In genomic region chr16:88828711-88829110, GRCh38 we compare ENCODE assay signal across 39 cellular contexts. TPM values are rescaled to one million over a fixed set of nuclear protein-coding genes. Genes with fewer than 3 reads are reported as not detected.
DNase-seq lines count a peak whose midpoint lies in the region; ATAC-seq and TF ChIP-seq lines count a peak whose summit lies in the region.
"Had no signal": no experiment of that assay in that cellular context is flagged by ENCODE, and none has a peak within 500 bp of the region (broad histone marks: within the 10 kb centered on the region; RNA-seq: fewer than 3 reads in every experiment).

No MANE protein-coding gene starts in this region.

- H4K91ac ChIP-seq in neuronal stem cell (ENCODE audit: low read depth, low read length, poor library complexity), result no peak overlapping the region

- H3K18ac ChIP-seq in neuronal stem cell (ENCODE audit: low read length), result no peak overlapping the region

- peaks cover 0 to 24% (median 0%) of the 10 kb centered on the region in 3 donors for H3K36me3 Mint-ChIP-seq in CD8-positive, alpha-beta memory T cell
- H3K36me3 Mint-ChIP-seq: CD4-positive, CD25-positive, alpha-beta regulatory T cell had no signal

- no peak for TF ChIP-seq CTCF in RWPE1 (conservative IDR thresholded peaks at IDR 0.05; ENCODE audit: low read depth)
- TF ChIP-seq CTCF in hepatocyte (IDR thresholded peaks at IDR 0.05; ENCODE audit: poor library complexity), result no peak

- no peak overlapping the region for H4K8ac ChIP-seq in neuronal stem cell (ENCODE audit: low read depth, low read length)

- no peak overlapping the region for H3K9ac ChIP-seq in neuronal stem cell (ENCODE audit: low read depth, low read length, poor library complexity)
- H3K9ac ChIP-seq: BLaER1; BLaER1 treated with 17β-estradiol and CSF1 and Interleukin-3, amounts not matched to agents 10 nM and 100 nM had no signal

- H2AFZ ChIP-seq in hepatocyte (no peak overlapping the region), neuronal stem cell (ENCODE audit: low read length) (no peak overlapping the region)

- no peak overlapping the region for H2BK15ac ChIP-seq in neuronal stem cell (ENCODE audit: low read length)

- peaks cover 4% of the 10 kb centered on the region for H3K79me1 ChIP-seq in neuronal stem cell (ENCODE audit: low read depth, low read length)

- 92% methylated on average over 24 of the region's 24 CpGs for WGBS in hepatocyte (ENCODE audit: low lambda C conversion rate, missing lambda C conversion rate)
- no CpG with 5 or more reads among the region's 24 CpGs for WGBS in neuronal stem cell (ENCODE audit: extremely low coverage in 2 of 2, insufficient read length in 2 of 2, insufficient replicate concordance in 1 of 2), 2 donors

- no peak for TF ChIP-seq POLR2A in erythroblast (IDR thresholded peaks at IDR 0.05; ENCODE audit: low read length)

- H3K27me3 Mint-ChIP-seq in CD8-positive, alpha-beta memory T cell, result no peaks in the 10 kb centered on the region
- H3K27me3 Mint-ChIP-seq: B cell; CD4-positive, alpha-beta memory T cell; CD4-positive, alpha-beta T cell; CD4-positive, CD25-positive, alpha-beta regulatory T cell had no signal

- H3K9me3 Mint-ChIP-seq in CD8-positive, alpha-beta memory T cell, result no peaks in the 10 kb centered on the region
- H3K9me3 Mint-ChIP-seq: CD14-positive monocyte; CD4-positive, alpha-beta memory T cell; CD4-positive, alpha-beta T cell; CD4-positive, CD25-positive, alpha-beta regulatory T cell; CD8-positive, alpha-beta T cell had no signal

- H3K27me3 ChIP-seq in hepatocyte (no peaks in the 10 kb centered on the region), neuronal stem cell (ENCODE audit: control insufficient read depth in 3 of 3, insufficient read depth in 3 of 3, low read depth in 1 of 3, low read length in 3 of 3) (no peaks in the 10 kb centered on the region)
- H3K27me3 ChIP-seq in CD8-positive, alpha-beta memory T cell (ENCODE audit: insufficient read depth, low read length, poor library complexity, severe bottlenecking), result no peaks in the 10 kb centered on the region
- H3K27me3 ChIP-seq: BE2C; BLaER1; BLaER1 treated with 17β-estradiol and CSF1 and Interleukin-3, amounts not matched to agents 10 nM and 100 nM had no signal

- no peak overlapping the region for H3K4me3 Mint-ChIP-seq in CD8-positive, alpha-beta memory T cell
- H3K4me3 Mint-ChIP-seq: B cell; CD14-positive monocyte; CD4-positive, alpha-beta memory T cell; CD4-positive, alpha-beta T cell; CD4-positive, CD25-positive, alpha-beta regulatory T cell; CD8-positive, alpha-beta T cell had no signal

- CTCF ChIA-PET in RWPE1 (lab: Yijun Ruan, JAX), result no interaction called here
- CTCF ChIA-PET in CD8-positive, alpha-beta memory T cell (lab: Charles Lee), result no interaction called here

- no peak overlapping the region for H2AK5ac ChIP-seq in neuronal stem cell (ENCODE audit: low read depth, low read length)

- peak overlapping the region; percentile 43 for H3K23ac ChIP-seq in neuronal stem cell (ENCODE audit: low read depth, low read length, poor library complexity)

- H3K14ac ChIP-seq in neuronal stem cell (ENCODE audit: low read length), result no peak overlapping the region

- no peak overlapping the region for H3K27ac Mint-ChIP-seq in CD8-positive, alpha-beta memory T cell
- H3K27ac Mint-ChIP-seq: B cell; CD4-positive, alpha-beta T cell; CD8-positive, alpha-beta T cell had no signal

- ATAC-seq in HG02763 (IDR thresholded peaks at IDR 0.05; ENCODE audit: unreplicated experiment), result no peak
- ATAC-seq: A549; CD8-positive, alpha-beta T cell had no signal

- no peak overlapping the region for H2BK120ac ChIP-seq in neuronal stem cell (ENCODE audit: low read depth, low read length)

- POLR2A ChIA-PET in RWPE1 (lab: Yijun Ruan, JAX; ENCODE audit: low non-redundant PET), result no interaction called here
- POLR2A ChIA-PET in CD8-positive, alpha-beta memory T cell (lab: Charles Lee), result no interaction called here

- peak overlapping the region; percentile 83 for H3K27ac ChIP-seq in RWPE1
- H3K27ac ChIP-seq in hepatocyte, result peak overlapping the region; percentile 85
- H3K27ac ChIP-seq in neuronal stem cell (replicated peaks; ENCODE audit: low read length), result no peak overlapping the region
- H3K27ac ChIP-seq in CD8-positive, alpha-beta memory T cell (ENCODE audit: low read depth, low read length), result no peak overlapping the region
- H3K27ac ChIP-seq: 22Rv1; A549; BLaER1; BLaER1 treated with 17β-estradiol and CSF1 and Interleukin-3, amounts not matched to agents 10 nM and 100 nM; C4-2B had no signal

- no peak overlapping the region for H3K4ac ChIP-seq in neuronal stem cell (ENCODE audit: low read length)

- no peak overlapping the region for H2BK12ac ChIP-seq in neuronal stem cell (ENCODE audit: low read length)

- H3K4me1 ChIP-seq in hepatocyte (ENCODE audit: insufficient read depth), result peaks cover 4% of the 10 kb centered on the region
- no peaks in the 10 kb centered on the region for H3K4me1 ChIP-seq in neuronal stem cell (ENCODE audit: control insufficient read depth in 2 of 2, insufficient read depth in 1 of 2, low read depth in 1 of 2, low read length in 2 of 2)
- no peaks in the 10 kb centered on the region for H3K4me1 ChIP-seq in CD8-positive, alpha-beta memory T cell (ENCODE audit: insufficient read depth, low read length)
- H3K4me1 ChIP-seq: A549, Caco-2 had no signal

- peak; percentile 34 for DNase-seq in Ammon's horn (ENCODE audit: low spot score)
- no peak for DNase-seq in RWPE1 (ENCODE audit: low spot score)
- no peak for DNase-seq in hepatocyte (ENCODE audit: low spot score)
- no peak for DNase-seq in neuronal stem cell (ENCODE audit: low spot score)
- DNase-seq in erythroblast (lab: John Stamatoyannopoulos, UW), result no peak
- no peak for DNase-seq in CD8-positive, alpha-beta memory T cell
- no peak for DNase-seq in HCEC 1CT
- DNase-seq: 8988T; ACHN; AML-193; BE2C; Caco-2; Calu3; CD4-positive, alpha-beta memory T cell; CD4-positive, alpha-beta T cell; CD4-positive, CD25-positive, alpha-beta regulatory T cell; CD8-positive, alpha-beta T cell; COR-L47; DMS 273 treated with DMSO at 0.1 percent for 48 hours; DMS153; DMS53; DMS79; DMS79 treated with DMSO at 0.1 percent for 48 hours; DND-41; EL had no signal

- H3K9me3 ChIP-seq in hepatocyte (ENCODE audit: low read depth) (no peaks in the 10 kb centered on the region), neuronal stem cell (replicated peaks in 1 of 2; ENCODE audit: control insufficient read depth in 2 of 2, insufficient read depth in 1 of 2, low read depth in 1 of 2, low read length in 2 of 2) (no peaks in the 10 kb centered on the region)
- no peaks in the 10 kb centered on the region for H3K9me3 ChIP-seq in CD8-positive, alpha-beta memory T cell (ENCODE audit: low read length)
- H3K9me3 ChIP-seq: A549; BE2C; BLaER1; BLaER1 treated with 17β-estradiol and CSF1 and Interleukin-3, amounts not matched to agents 10 nM and 100 nM; Caco-2 had no signal

- no peaks in the 10 kb centered on the region for H3K79me2 ChIP-seq in hepatocyte

- H3K4me3 ChIP-seq in hepatocyte (no peak overlapping the region), neuronal stem cell (ENCODE audit: low read length in 2 of 2) (no peak overlapping the region)
- no peak overlapping the region for H3K4me3 ChIP-seq in CD8-positive, alpha-beta memory T cell (ENCODE audit: low read length)
- H3K4me3 ChIP-seq: A549; BLaER1; BLaER1 treated with 17β-estradiol and CSF1 and Interleukin-3, amounts not matched to agents 10 nM and 100 nM had no signal

- H4K20me1 ChIP-seq in hepatocyte (ENCODE audit: insufficient read depth, poor library complexity, severe bottlenecking), result no peaks in the 10 kb centered on the region
- H4K20me1 ChIP-seq: BLaER1 had no signal

- no peak overlapping the region for H2BK5ac ChIP-seq in neuronal stem cell (ENCODE audit: low read length)

- H3K4me2 ChIP-seq in hepatocyte (no peak overlapping the region), neuronal stem cell (ENCODE audit: insufficient read depth, low read length, poor library complexity, severe bottlenecking) (no peak overlapping the region)
- H3K4me2 ChIP-seq: A549; BLaER1; BLaER1 treated with 17β-estradiol and CSF1 and Interleukin-3, amounts not matched to agents 10 nM and 100 nM had no signal

- H3K36me3 ChIP-seq in hepatocyte (replicated peaks; ENCODE audit: insufficient read depth, low read depth) (no peaks in the 10 kb centered on the region), neuronal stem cell (replicated peaks in 1 of 2; ENCODE audit: control insufficient read depth in 2 of 2, insufficient read depth in 2 of 2, low read length in 2 of 2) (no peaks in the 10 kb centered on the region)
- no peaks in the 10 kb centered on the region for H3K36me3 ChIP-seq in CD8-positive, alpha-beta memory T cell (ENCODE audit: insufficient read depth, low read length)
- H3K36me3 ChIP-seq: BE2C had no signal

- H3K9me2 ChIP-seq in hepatocyte (replicated peaks; ENCODE audit: insufficient read depth), result no peaks in the 10 kb centered on the region

- no peaks in the 10 kb centered on the region for H3K4me1 Mint-ChIP-seq in CD8-positive, alpha-beta memory T cell
- H3K4me1 Mint-ChIP-seq: CD14-positive monocyte; CD4-positive, alpha-beta memory T cell; CD4-positive, CD25-positive, alpha-beta regulatory T cell had no signal

RNA-seq across cellular contexts. Expression of gene APRT, which starts 17.0 kb away (rescaled TPM):
- 101 and 119 TPM in 2 replicates for total RNA-seq in hepatocyte
- 237 and 273 TPM in 2 replicates for polyA plus RNA-seq in hepatocyte
- polyA plus RNA-seq in neuronal stem cell (2013, experiment 1 of 2), result 146 TPM
- polyA plus RNA-seq in neuronal stem cell (2013, experiment 2 of 2), result 150 TPM
- 100 to 1,000 TPM; 338 to 348 TPM for total RNA-seq in CD8-positive, alpha-beta memory T cell
- polyA plus RNA-seq in CD8-positive, alpha-beta memory T cell, result 490 TPM

RNA-seq across cellular contexts. Expression of gene CDT1, which starts 25.1 kb away (rescaled TPM):
- 5.2 and 6.9 TPM in 2 replicates for total RNA-seq in hepatocyte
- polyA plus RNA-seq in hepatocyte, result 5.1 and 6.8 TPM in 2 replicates
- 40.6 TPM for polyA plus RNA-seq in neuronal stem cell (2013, experiment 1 of 2)
- 40.0 TPM for polyA plus RNA-seq in neuronal stem cell (2013, experiment 2 of 2)
- 100 to 1,000 TPM in 1 of 2 experiments, 10 to 100 TPM in 1; 97.6 to 106 TPM for total RNA-seq in CD8-positive, alpha-beta memory T cell
- 0.26 TPM for polyA plus RNA-seq in CD8-positive, alpha-beta memory T cell

RNA-seq across cellular contexts. Expression of gene GALNS, which starts 28.0 kb away (rescaled TPM):
- 19.6 and 22.4 TPM in 2 replicates for total RNA-seq in hepatocyte
- polyA plus RNA-seq in hepatocyte, result 38.9 and 53.5 TPM in 2 replicates
- 9.6 TPM for polyA plus RNA-seq in neuronal stem cell (2013, experiment 1 of 2)
- 9.1 TPM for polyA plus RNA-seq in neuronal stem cell (2013, experiment 2 of 2)
- total RNA-seq in CD8-positive, alpha-beta memory T cell, result 10 to 100 TPM; 19.2 to 22.5 TPM
- 13.0 TPM for polyA plus RNA-seq in CD8-positive, alpha-beta memory T cell

RNA-seq across cellular contexts. Expression of gene TRAPPC2L, which starts 28.2 kb away (rescaled TPM):
- 58.7 and 70.8 TPM in 2 replicates for total RNA-seq in hepatocyte
- 191 and 215 TPM in 2 replicates for polyA plus RNA-seq in hepatocyte
- polyA plus RNA-seq in neuronal stem cell (2013, experiment 1 of 2), result 57.0 TPM
- polyA plus RNA-seq in neuronal stem cell (2013, experiment 2 of 2), result 58.2 TPM
- total RNA-seq in CD8-positive, alpha-beta memory T cell, result 100 to 1,000 TPM in 1 of 2 experiments, 10 to 100 TPM in 1; 90.0 to 104 TPM
- 106 TPM for polyA plus RNA-seq in CD8-positive, alpha-beta memory T cell

RNA-seq across cellular contexts. Expression of gene PABPN1L, which starts 37.7 kb away (rescaled TPM):
- total RNA-seq in hepatocyte, result not detected in 2 replicates
- polyA plus RNA-seq in hepatocyte, result not detected in 2 replicates
- not detected for polyA plus RNA-seq in neuronal stem cell (2013, experiment 1 of 2)
- polyA plus RNA-seq in neuronal stem cell (2013, experiment 2 of 2), result not detected
- total RNA-seq in CD8-positive, alpha-beta memory T cell, result not detected
- not detected for polyA plus RNA-seq in CD8-positive, alpha-beta memory T cell
- total RNA-seq: A172; A673; Caco-2; Calu3; CD4-positive, alpha-beta memory T cell; CD4-positive, alpha-beta T cell; CD4-positive, CD25-positive, alpha-beta regulatory T cell; CD8-positive, alpha-beta T cell; Daoy; G401 had no signal
- polyA plus RNA-seq: A549; AG04450; BJ; CD14-positive monocyte; CD4-positive, alpha-beta memory T cell; CD4-positive, CD25-positive, alpha-beta regulatory T cell had no signal

Comparison
In these comparisons a context has a peak if more than half of its experiments do, and no peak if none do; other contexts are left out.
1. H3K27ac ChIP-seq: peak in RWPE1 (single experiment) and hepatocyte (single experiment); none in neuronal stem cell (single experiment) and CD8-positive, alpha-beta memory T cell (single experiment).
2. RNA of gene CDT1, which starts 25.1 kb away (total RNA-seq): 97.6 to 106 TPM in CD8-positive, alpha-beta memory T cell; 5.2 to 6.9 TPM in hepatocyte; every median in the first group is over 10 times any median in the second.